In genomic region chr11:102306048-102306575, GRCh38 we compare ENCODE assay signal across 1 cellular context.
TF ChIP-seq lines count a peak whose summit lies in the region.

No MANE protein-coding gene starts in this region.

TF ChIP-seq in GM12878, 131 proteins besides CTCF, POLR2A, EP300 and RAD21 (continued from another document):
- TF ChIP-seq ZBTB4 (CRISPR knock-in tag; IDR thresholded peaks at IDR 0.05) (no peak), TCF7 (IDR thresholded peaks at IDR 0.05; ENCODE audit: borderline replicate concordance) (no peak), HDAC2 (IDR thresholded peaks at IDR 0.05) (no peak)
